In genomic region chr19:31314156-31314555, GRCh38 we compare ENCODE assay signal across 18 cellular contexts. TPM values are rescaled to one million over a fixed set of nuclear protein-coding genes. Genes with fewer than 3 reads are reported as not detected.
"Had no signal": no experiment of that assay in that cellular context is flagged by ENCODE, and none has a peak within 500 bp of the region (broad histone marks: within the 10 kb centered on the region; RNA-seq: fewer than 3 reads in every experiment).

No MANE protein-coding gene starts in this region.

- H3K4me2 ChIP-seq: smooth muscle cell had no signal

- DNase-seq: effector memory CD8-positive, alpha-beta T cell; esophagus squamous epithelium; foreskin keratinocyte; kidney glomerular epithelial cell; mucosa of descending colon; naive thymus-derived CD8-positive, alpha-beta T cell; nucleus accumbens; ovary; right cardiac atrium; stimulated activated CD4-positive, alpha-beta T cell treated with anti-CD3 and anti-CD28 coated beads, Interleukin-2, amount 100 ng/mL, for 48 hours; stimulated activated naive CD8-positive, alpha-beta T cell treated with anti-CD3 and anti-CD28 coated beads, Interleukin-15, Interleukin-2, amounts not matched to agents 100 U/mL and 50 U/mL, for 24 hours; thyroid gland; uterus had no signal

- H3K9me3 Mint-ChIP-seq: effector memory CD8-positive, alpha-beta T cell; naive thymus-derived CD8-positive, alpha-beta T cell; neural crest cell had no signal

- H3K36me3 Mint-ChIP-seq: naive thymus-derived CD8-positive, alpha-beta T cell had no signal

- ATAC-seq: effector memory CD8-positive, alpha-beta T cell; foreskin keratinocyte; mucosa of descending colon; naive thymus-derived CD8-positive, alpha-beta T cell; right cardiac atrium; stimulated activated naive CD8-positive, alpha-beta T cell treated with anti-CD3 and anti-CD28 coated beads, Interleukin-15, Interleukin-2, amounts not matched to agents 100 U/mL and 50 U/mL, for 24 hours had no signal

- H3K4me3 Mint-ChIP-seq: effector memory CD8-positive, alpha-beta T cell; naive thymus-derived CD8-positive, alpha-beta T cell; neural crest cell had no signal

- H3K27ac Mint-ChIP-seq: effector memory CD8-positive, alpha-beta T cell; naive thymus-derived CD8-positive, alpha-beta T cell; progenitor cell of endocrine pancreas had no signal

- H3K27ac ChIP-seq: esophagus squamous epithelium, foreskin keratinocyte, ovary, suprapubic skin, thyroid gland, upper lobe of left lung, uterus had no signal

- H3K9me3 ChIP-seq: esophagus squamous epithelium, mucosa of descending colon, ovary, suprapubic skin, thyroid gland, upper lobe of left lung, uterus had no signal

- H3K4me3 ChIP-seq: esophagus squamous epithelium, mucosa of descending colon, ovary, smooth muscle cell, suprapubic skin, thyroid gland, upper lobe of left lung, uterus had no signal

RNA-seq across cellular contexts. Expression of gene TSHZ3, which starts 35.1 kb away (rescaled TPM):
- total RNA-seq: naive thymus-derived CD8-positive, alpha-beta T cell had no signal
